In the genomic region with DNA sequence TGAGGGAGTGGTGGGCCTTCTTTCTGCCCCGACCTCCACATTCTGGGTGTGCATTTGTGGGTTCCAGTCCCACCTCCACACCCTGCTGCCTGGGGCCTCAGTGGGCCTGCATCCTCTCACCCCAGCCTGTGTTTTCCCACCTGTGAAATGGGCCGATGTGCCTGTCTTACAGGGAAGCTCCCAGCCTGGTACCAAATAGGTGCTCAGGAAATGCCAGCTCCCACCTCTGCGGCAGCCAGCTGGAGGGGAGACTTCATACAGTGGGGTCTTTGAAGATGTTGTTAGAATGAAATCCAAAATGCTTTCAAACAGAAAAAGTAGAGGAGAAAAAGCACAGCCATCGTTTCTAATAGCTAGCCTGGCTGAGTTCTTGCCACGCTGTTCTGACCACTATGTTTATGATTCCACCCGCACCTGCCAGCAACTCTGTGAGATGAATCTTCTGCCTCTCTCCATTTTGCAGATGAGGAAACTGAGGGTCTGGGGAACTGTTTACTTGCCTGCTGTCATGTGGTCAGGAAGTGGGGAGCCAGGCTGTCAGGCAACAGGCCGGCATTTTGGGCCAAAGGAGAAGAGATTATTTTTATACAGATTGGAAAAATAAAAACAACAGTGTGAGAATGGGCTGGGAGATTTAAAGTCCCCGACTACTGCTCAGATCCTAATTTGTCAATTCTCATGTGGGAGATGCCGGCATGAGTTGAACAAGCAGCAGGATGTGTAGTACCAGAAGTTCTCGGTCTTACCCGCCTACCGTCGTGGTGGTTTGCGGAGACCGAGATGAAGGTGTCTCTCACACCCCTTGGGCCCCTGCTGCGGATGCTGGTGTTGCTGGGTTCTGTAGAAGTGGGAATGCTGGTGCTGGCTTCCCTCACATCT, we compare ENCODE assay signal across 15 cellular contexts. TPM values are rescaled to one million over a fixed set of nuclear protein-coding genes. Genes with fewer than 3 reads are reported as not detected.
DNase-seq lines count a peak whose midpoint lies in the region; ATAC-seq and TF ChIP-seq lines count a peak whose summit lies in the region.
"Had no signal": no experiment of that assay in that cellular context is flagged by ENCODE, and none has a peak within 500 bp of the region (broad histone marks: within the 10 kb centered on the region; RNA-seq: fewer than 3 reads in every experiment).

No MANE protein-coding gene starts in this region.

- peak overlapping the region; percentile 60 for H3K27ac Mint-ChIP-seq in activated CD8-positive, alpha-beta T cell treated with anti-CD3 and anti-CD28 coated beads for 36 hours
- peak overlapping the region; percentile 91 to 97 (median 95) for H3K27ac Mint-ChIP-seq in immature natural killer cell
- H3K27ac Mint-ChIP-seq: brain had no signal

- H3K27ac ChIP-seq in heart right ventricle, result peak overlapping the region in 1 of 10 donors; percentile 47
- H3K27ac ChIP-seq: vagina had no signal

- no peaks in the 10 kb centered on the region for H3K9me3 ChIP-seq in heart right ventricle
- H3K9me3 ChIP-seq: vagina had no signal

- CTCF ChIA-PET in activated CD8-positive, alpha-beta T cell treated with anti-CD3 and anti-CD28 coated beads for 36 hours (lab: Charles Lee), result interaction anchor here (1.0 to 1.3 kb wide), 3 partner anchors 10 to 343 kb away, joined by 3 to 5 read pairs (median 3); no protein-coding TSS in a partner anchor

- ATAC-seq in activated CD8-positive, alpha-beta T cell treated with anti-CD3 and anti-CD28 coated beads for 36 hours, result no peak
- no peak for ATAC-seq in stimulated activated naive CD8-positive, alpha-beta T cell treated with anti-CD3 and anti-CD28 coated beads, Interleukin-15, Interleukin-2, amounts not matched to agents 100 U/mL and 50 U/mL, for 24 hours
- ATAC-seq in heart right ventricle, result no peak
- no peak for ATAC-seq in GM19035 (IDR thresholded peaks at IDR 0.05; ENCODE audit: unreplicated experiment)

- H3K36me3 Mint-ChIP-seq in activated CD8-positive, alpha-beta T cell treated with anti-CD3 and anti-CD28 coated beads for 36 hours (ENCODE audit: low read depth), result peaks cover 20% of the 10 kb centered on the region
- peaks cover 0 to 10% (median 0%) of the 10 kb centered on the region in 3 donors for H3K36me3 Mint-ChIP-seq in immature natural killer cell
- H3K36me3 Mint-ChIP-seq: brain had no signal

- POLR2A ChIA-PET in activated CD8-positive, alpha-beta T cell treated with anti-CD3 and anti-CD28 coated beads for 36 hours (lab: Charles Lee), result interaction anchor here (0.6 to 1.5 kb wide), 2 partner anchors 79 to 178 kb away, joined by 3 read pairs; no protein-coding TSS in a partner anchor

- no peaks in the 10 kb centered on the region for H3K9me3 Mint-ChIP-seq in activated CD8-positive, alpha-beta T cell treated with anti-CD3 and anti-CD28 coated beads for 36 hours
- H3K9me3 Mint-ChIP-seq in immature natural killer cell, result no peaks in the 10 kb centered on the region

- no peaks in the 10 kb centered on the region for H3K27me3 Mint-ChIP-seq in activated CD8-positive, alpha-beta T cell treated with anti-CD3 and anti-CD28 coated beads for 36 hours
- H3K27me3 Mint-ChIP-seq in immature natural killer cell (ENCODE audit: low read depth in 3 of 3), result peaks cover 3 to 30% (median 17%) of the 10 kb centered on the region in 3 donors

- peak; percentile 71 for DNase-seq in activated effector memory CD4-positive, alpha-beta T cell treated with anti-CD3 and anti-CD28 coated beads, Interleukin-2, amount 50 U/mL, for 16 hours
- DNase-seq in activated effector memory CD4-positive, alpha-beta T cell treated with Interleukin-2 at 50 U/mL for 16 hours, result no peak
- DNase-seq in activated CD8-positive, alpha-beta T cell treated with anti-CD3 and anti-CD28 coated beads for 36 hours, result peak; percentile 55
- DNase-seq in immature natural killer cell, result peak; percentile 72 to 79 (median 77)
- peak; percentile 28 for DNase-seq in stimulated activated naive CD8-positive, alpha-beta T cell treated with anti-CD3 and anti-CD28 coated beads, Interleukin-15, Interleukin-2, amounts not matched to agents 100 U/mL and 50 U/mL, for 24 hours
- DNase-seq in heart right ventricle, result no peak
- DNase-seq in Kasumi-1 (lab: John Stamatoyannopoulos, UW), result no peak
- DNase-seq: hippocampal formation; NCI-H1105; NK-92 treated with Interleukin-12 subunit alpha and Interleukin-12 subunit beta, amount 100 ng/mL, for 24 hours; SHP77 treated with DMSO at 0.1 percent for 48 hours; stimulated activated CD4-positive, alpha-beta T cell treated with anti-CD3 and anti-CD28 coated beads, Interleukin-1b, Interleukin-23, amount 100 ng/mL, for 48 hours had no signal

- 93% methylated on average over 16 of the region's 16 CpGs for WGBS in heart right ventricle, 2 donors

- intact Hi-C loops in activated CD8-positive, alpha-beta T cell treated with anti-CD3 and anti-CD28 coated beads for 36 hours (cut with micrococcal nuclease), result no loop called here
- intact Hi-C loops in heart right ventricle (cut with DNase I), result no loop called here

- H3K4me3 ChIP-seq in heart right ventricle, result no peak overlapping the region
- H3K4me3 ChIP-seq: vagina had no signal

- H3K4me3 Mint-ChIP-seq in activated CD8-positive, alpha-beta T cell treated with anti-CD3 and anti-CD28 coated beads for 36 hours, result no peak overlapping the region
- peak overlapping the region; percentile 83 to 85 (median 85) for H3K4me3 Mint-ChIP-seq in immature natural killer cell

- H3K4me1 ChIP-seq in heart right ventricle, result peaks cover 9 to 45% (median 16%) of the 10 kb centered on the region in 9 donors

- peaks cover 71% of the 10 kb centered on the region for H3K4me1 Mint-ChIP-seq in activated CD8-positive, alpha-beta T cell treated with anti-CD3 and anti-CD28 coated beads for 36 hours (ENCODE audit: low read depth)
- H3K4me1 Mint-ChIP-seq in immature natural killer cell, result peaks cover 86 to 88% of the 10 kb centered on the region in 2 donors

- H3K36me3 ChIP-seq in heart right ventricle, result peaks cover 0 to 3% (median 0%) of the 10 kb centered on the region in 9 donors
- H3K36me3 ChIP-seq: vagina had no signal

- H3K27me3 ChIP-seq in heart right ventricle, result no peaks in the 10 kb centered on the region
- H3K27me3 ChIP-seq: vagina had no signal

- TF ChIP-seq CTCF in activated CD8-positive, alpha-beta T cell treated with anti-CD3 and anti-CD28 coated beads for 36 hours (IDR thresholded peaks at IDR 0.05), result no peak
- no peak for TF ChIP-seq CTCF in heart right ventricle (IDR thresholded peaks at IDR 0.05)

RNA-seq across cellular contexts. Expression of a gene that starts 4.6 kb away (rescaled TPM):
- total RNA-seq in activated CD8-positive, alpha-beta T cell treated with anti-CD3 and anti-CD28 coated beads for 36 hours, result 10 to 100 TPM; 10.0 to 10.1 TPM
- polyA plus RNA-seq in immature natural killer cell (10 to 100 TPM in 2 of 3 donors, 1 to 10 TPM in 1; 4.3 to 14.8 (median 10.1) TPM), heart right ventricle (1 to 10 TPM; 5.9 to 8.9 TPM)
- 10 to 100 TPM in 4 of 10 donors, 1 to 10 TPM in 6; 7.3 to 13.4 (median 9.8) TPM for total RNA-seq in heart right ventricle

Comparison
In these comparisons a context has a peak if more than half of its experiments do, and no peak if none do; other contexts are left out.
1. DNase-seq: peak in activated effector memory CD4-positive, alpha-beta T cell treated with anti-CD3 and anti-CD28 coated beads, Interleukin-2, amount 50 U/mL, for 16 hours (single experiment), activated CD8-positive, alpha-beta T cell treated with anti-CD3 and anti-CD28 coated beads for 36 hours (single experiment), immature natural killer cell (3 of 3) and stimulated activated naive CD8-positive, alpha-beta T cell treated with anti-CD3 and anti-CD28 coated beads, Interleukin-15, Interleukin-2, amounts not matched to agents 100 U/mL and 50 U/mL, for 24 hours (single experiment); none in activated effector memory CD4-positive, alpha-beta T cell treated with Interleukin-2 at 50 U/mL for 16 hours (single experiment), heart right ventricle (0 of 2) and Kasumi-1 (0 of 2).